Comparison of ENCODE assay signal across 1 cellular context in the genomic region with DNA sequence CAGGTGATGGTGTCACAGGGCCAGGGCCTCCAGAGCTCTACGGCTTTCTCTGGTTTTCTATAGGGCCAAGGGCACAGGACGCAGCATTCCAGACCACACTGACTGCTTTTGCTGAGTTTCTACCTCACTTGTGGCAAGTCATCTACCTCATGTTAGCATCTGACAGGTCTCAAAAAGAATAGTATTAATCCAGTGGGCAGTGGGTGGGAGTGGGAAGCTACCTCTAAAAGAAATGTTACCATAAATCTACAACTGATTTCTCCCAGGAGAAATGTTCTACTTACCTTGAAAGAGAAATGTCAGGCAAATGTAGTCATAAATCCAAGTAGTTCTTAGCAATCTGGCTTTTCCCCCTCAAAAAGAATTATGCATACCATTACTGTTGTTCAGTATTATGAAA.
TF ChIP-seq lines count a peak whose summit lies in the region.

No MANE protein-coding gene starts in this region.

TF ChIP-seq in WTC11, 78 proteins besides CTCF, POLR2A, EP300 and RAD21 (continued from another document):
- TF ChIP-seq, protein P1, sequence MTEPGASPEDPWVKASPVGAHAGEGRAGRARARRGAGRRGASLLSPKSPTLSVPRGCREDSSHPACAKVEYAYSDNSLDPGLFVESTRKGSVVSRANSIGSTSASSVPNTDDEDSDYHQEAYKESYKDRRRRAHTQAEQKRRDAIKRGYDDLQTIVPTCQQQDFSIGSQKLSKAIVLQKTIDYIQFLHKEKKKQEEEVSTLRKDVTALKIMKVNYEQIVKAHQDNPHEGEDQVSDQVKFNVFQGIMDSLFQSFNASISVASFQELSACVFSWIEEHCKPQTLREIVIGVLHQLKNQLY (CRISPR knock-in tag; IDR thresholded peaks at IDR 0.05) = no peak
- TF ChIP-seq SOX15 (CRISPR knock-in tag; IDR thresholded peaks at IDR 0.05) (no peak), ZNF512 (CRISPR knock-in tag; IDR thresholded peaks at IDR 0.05; ENCODE audit: borderline replicate concordance) (no peak), MYBL2 (CRISPR knock-in tag; IDR thresholded peaks at IDR 0.05) (no peak), ERG (CRISPR knock-in tag; IDR thresholded peaks at IDR 0.05) (no peak), TEAD1 (CRISPR knock-in tag; IDR thresholded peaks at IDR 0.05) (no peak), MAX (CRISPR knock-in tag; IDR thresholded peaks at IDR 0.05) (no peak), EMX1 (CRISPR knock-in tag; IDR thresholded peaks at IDR 0.05) (no peak), NFATC4 (CRISPR knock-in tag; IDR thresholded peaks at IDR 0.05) (no peak), GABPB1 (CRISPR knock-in tag; IDR thresholded peaks at IDR 0.05) (no peak), ZBTB21 (CRISPR knock-in tag; IDR thresholded peaks at IDR 0.05; ENCODE audit: borderline replicate concordance) (no peak), NR2C2 (CRISPR knock-in tag; IDR thresholded peaks at IDR 0.05) (no peak), ZNF281 (CRISPR knock-in tag; IDR thresholded peaks at IDR 0.05) (no peak), SP1 (CRISPR knock-in tag; conservative IDR thresholded peaks at IDR 0.05) (no peak), AR (CRISPR knock-in tag; IDR thresholded peaks at IDR 0.05) (no peak), GRHL2 (CRISPR knock-in tag; IDR thresholded peaks at IDR 0.05; ENCODE audit: insufficient replicate concordance, severe bottlenecking) (no peak)
- TF ChIP-seq, protein P2, sequence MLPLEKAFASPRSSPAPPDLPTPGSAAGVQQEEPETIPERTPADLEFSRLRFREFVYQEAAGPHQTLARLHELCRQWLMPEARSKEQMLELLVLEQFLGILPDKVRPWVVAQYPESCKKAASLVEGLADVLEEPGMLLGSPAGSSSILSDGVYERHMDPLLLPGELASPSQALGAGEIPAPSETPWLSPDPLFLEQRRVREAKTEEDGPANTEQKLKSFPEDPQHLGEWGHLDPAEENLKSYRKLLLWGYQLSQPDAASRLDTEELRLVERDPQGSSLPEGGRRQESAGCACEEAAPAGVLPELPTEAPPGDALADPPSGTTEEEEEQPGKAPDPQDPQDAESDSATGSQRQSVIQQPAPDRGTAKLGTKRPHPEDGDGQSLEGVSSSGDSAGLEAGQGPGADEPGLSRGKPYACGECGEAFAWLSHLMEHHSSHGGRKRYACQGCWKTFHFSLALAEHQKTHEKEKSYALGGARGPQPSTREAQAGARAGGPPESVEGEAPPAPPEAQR (CRISPR knock-in tag; IDR thresholded peaks at IDR 0.05) = no peak
- TF ChIP-seq, protein P3, sequence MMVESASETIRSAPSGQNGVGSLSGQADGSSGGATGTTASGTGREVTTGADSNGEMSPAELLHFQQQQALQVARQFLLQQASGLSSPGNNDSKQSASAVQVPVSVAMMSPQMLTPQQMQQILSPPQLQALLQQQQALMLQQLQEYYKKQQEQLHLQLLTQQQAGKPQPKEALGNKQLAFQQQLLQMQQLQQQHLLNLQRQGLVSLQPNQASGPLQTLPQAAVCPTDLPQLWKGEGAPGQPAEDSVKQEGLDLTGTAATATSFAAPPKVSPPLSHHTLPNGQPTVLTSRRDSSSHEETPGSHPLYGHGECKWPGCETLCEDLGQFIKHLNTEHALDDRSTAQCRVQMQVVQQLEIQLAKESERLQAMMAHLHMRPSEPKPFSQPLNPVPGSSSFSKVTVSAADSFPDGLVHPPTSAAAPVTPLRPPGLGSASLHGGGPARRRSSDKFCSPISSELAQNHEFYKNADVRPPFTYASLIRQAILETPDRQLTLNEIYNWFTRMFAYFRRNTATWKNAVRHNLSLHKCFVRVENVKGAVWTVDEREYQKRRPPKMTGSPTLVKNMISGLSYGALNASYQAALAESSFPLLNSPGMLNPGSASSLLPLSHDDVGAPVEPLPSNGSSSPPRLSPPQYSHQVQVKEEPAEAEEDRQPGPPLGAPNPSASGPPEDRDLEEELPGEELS (CRISPR knock-in tag; IDR thresholded peaks at IDR 0.05) = no peak
TF ChIP-seq in WTC11: peak in this region for 0.
